In genomic region chr13:98998831-98999634, GRCh38 we compare ENCODE assay signal across 8 cellular contexts. TPM values are rescaled to one million over a fixed set of nuclear protein-coding genes. Genes with fewer than 3 reads are reported as not detected.
DNase-seq lines count a peak whose midpoint lies in the region; ATAC-seq and TF ChIP-seq lines count a peak whose summit lies in the region.

No MANE protein-coding gene starts in this region.

- peaks cover 0 to 13% of the 10 kb centered on the region in 2 experiments; a peak in 2 of 4 replicates for H3K79me1 ChIP-seq in IMR-90 (ENCODE audit: low read depth in 1 of 2, low read length in 2 of 2)

- intact Hi-C loops in IMR-90 (cut with micrococcal nuclease) = no loop called here
- intact Hi-C loops in colonic mucosa (cut with DNase I) = no loop called here

- H3K27me3 ChIP-seq in DND-41 (ENCODE audit: insufficient read depth, low read length, poor library complexity) (no peaks in the 10 kb centered on the region), IMR-90 (ENCODE audit: control insufficient read depth, insufficient read depth, low read length) (peaks cover 9% of the 10 kb centered on the region; the same call in 1 of the 2 replicates), colonic mucosa (no peaks in the 10 kb centered on the region)

- H3K4me3 ChIP-seq in DND-41 (ENCODE audit: low read depth in 1 of 2, low read length in 2 of 2) = no peak overlapping the region
- no peak overlapping the region for H3K4me3 ChIP-seq in IMR-90 (ENCODE audit: insufficient read depth, low read depth, low read length)
- H3K4me3 ChIP-seq in colonic mucosa = no peak overlapping the region

- TF ChIP-seq RAD21 in IMR-90 (IDR thresholded peaks at IDR 0.05; ENCODE audit: low read length) = no peak

- no peaks in the 10 kb centered on the region for H3K9me3 ChIP-seq in DND-41 (ENCODE audit: insufficient read depth, low read length, severe bottlenecking)
- H3K9me3 ChIP-seq in IMR-90 (ENCODE audit: control insufficient read depth, insufficient read depth, low read length) = no peaks in the 10 kb centered on the region
- H3K9me3 ChIP-seq in colonic mucosa = no peaks in the 10 kb centered on the region

- no peaks in the 10 kb centered on the region for H3K27me3 Mint-ChIP-seq in activated naive CD8-positive, alpha-beta T cell treated with anti-CD3 and anti-CD28 coated beads, Interleukin-2, amount 10 ng/mL, durations not matched to agents 7 days and 5 days
- H3K27me3 Mint-ChIP-seq in naive thymus-derived CD8-positive, alpha-beta T cell = no peaks in the 10 kb centered on the region

- dilution Hi-C loops in IMR-90 (cut with HindIII; ENCODE audit: low sequenced_read_pairs, unreplicated experiment) = no loop called here

- peak overlapping the region; percentile 63; the same call in 1 of the 2 replicates for H3K23ac ChIP-seq in IMR-90 (ENCODE audit: low read depth, low read length)

- H3K36me3 Mint-ChIP-seq in activated naive CD8-positive, alpha-beta T cell treated with anti-CD3 and anti-CD28 coated beads, Interleukin-2, amount 10 ng/mL, durations not matched to agents 7 days and 5 days = peaks cover 10% of the 10 kb centered on the region
- H3K36me3 Mint-ChIP-seq in naive thymus-derived CD8-positive, alpha-beta T cell = peaks cover 0 to 4% (median 0%) of the 10 kb centered on the region in 3 donors

- H3K4ac ChIP-seq in IMR-90 (ENCODE audit: low read depth, low read length) = no peak overlapping the region

- H3K36me3 ChIP-seq in DND-41 (ENCODE audit: insufficient read depth, low read length) = no peaks in the 10 kb centered on the region
- H3K36me3 ChIP-seq in IMR-90 (ENCODE audit: control insufficient read depth, insufficient read depth, low read length) = no peaks in the 10 kb centered on the region
- H3K36me3 ChIP-seq in colonic mucosa = no peaks in the 10 kb centered on the region

- no CpG with 5 or more reads among the region's 8 CpGs for WGBS in IMR-90 (ENCODE audit: extremely low coverage in 2 of 2, insufficient read length in 1 of 2), 2 experiments

- H2AFZ ChIP-seq in DND-41 (ENCODE audit: low read depth, low read length) = no peak overlapping the region
- no peak overlapping the region for H2AFZ ChIP-seq in IMR-90 (replicated peaks; ENCODE audit: low read length, poor library complexity)

- POLR2A ChIA-PET in IMR-90 (lab: Charles Lee; ENCODE audit: unreplicated experiment) = no interaction called here
- POLR2A ChIA-PET in activated naive CD8-positive, alpha-beta T cell treated with anti-CD3 and anti-CD28 coated beads, Interleukin-2, amount 10 ng/mL, durations not matched to agents 7 days and 5 days (lab: Charles Lee) = interaction anchor here (0.5 to 0.6 kb wide), 3 partner anchors 11 to 88 kb away, joined by 3 to 5 read pairs (median 4); no protein-coding TSS in a partner anchor
- POLR2A ChIA-PET in naive thymus-derived CD8-positive, alpha-beta T cell (lab: Charles Lee) = interaction anchor here (0.8 to 1.0 kb wide), 2 partner anchors 18 to 206 kb away, joined by 3 to 6 read pairs; no protein-coding TSS in a partner anchor

- H3K4me1 ChIP-seq in DND-41 (ENCODE audit: insufficient read depth, low read length) (peaks cover 76% of the 10 kb centered on the region), IMR-90 (ENCODE audit: control insufficient read depth, insufficient read depth, low read length) (no peaks in the 10 kb centered on the region), colonic mucosa (peaks cover 3% of the 10 kb centered on the region)

- H3K56ac ChIP-seq in IMR-90 (ENCODE audit: extremely low read depth, insufficient read depth, low read length) = no peak overlapping the region

- H3K4me3 Mint-ChIP-seq in activated naive CD8-positive, alpha-beta T cell treated with anti-CD3 and anti-CD28 coated beads, Interleukin-2, amount 10 ng/mL, durations not matched to agents 7 days and 5 days = peak overlapping the region; percentile 48
- H3K4me3 Mint-ChIP-seq in naive thymus-derived CD8-positive, alpha-beta T cell = peak overlapping the region; percentile 42 to 84 (median 68)

- no peaks in the 10 kb centered on the region for H3K9me3 Mint-ChIP-seq in activated naive CD8-positive, alpha-beta T cell treated with anti-CD3 and anti-CD28 coated beads, Interleukin-2, amount 10 ng/mL, durations not matched to agents 7 days and 5 days
- no peaks in the 10 kb centered on the region for H3K9me3 Mint-ChIP-seq in naive thymus-derived CD8-positive, alpha-beta T cell

- H2AK5ac ChIP-seq in IMR-90 (ENCODE audit: low read depth, low read length) = no peak overlapping the region

- H3K4me1 Mint-ChIP-seq in activated naive CD8-positive, alpha-beta T cell treated with anti-CD3 and anti-CD28 coated beads, Interleukin-2, amount 10 ng/mL, durations not matched to agents 7 days and 5 days = peaks cover 68% of the 10 kb centered on the region
- peaks cover 55 to 98% (median 94%) of the 10 kb centered on the region in 4 donors for H3K4me1 Mint-ChIP-seq in naive thymus-derived CD8-positive, alpha-beta T cell

- H4K5ac ChIP-seq in IMR-90 (ENCODE audit: low read depth, low read length) = no peak overlapping the region

- ATAC-seq in DND-41 (ENCODE audit: insufficient read depth, low read depth) (peak; percentile 72), IMR-90 (ENCODE audit: low read depth) (no peak)
- peak; percentile 71 for ATAC-seq in activated naive CD8-positive, alpha-beta T cell treated with anti-CD3 and anti-CD28 coated beads, Interleukin-2, amount 10 ng/mL, durations not matched to agents 7 days and 5 days (ENCODE audit: low read depth)
- ATAC-seq in naive thymus-derived CD8-positive, alpha-beta T cell = peak; percentile 73 to 76

- BruUV-seq in IMR-90 (replicated peaks; lab: Mats Ljungman, UMichigan) = no TSS peak

- H3K4me2 ChIP-seq in DND-41 (ENCODE audit: insufficient read depth, low read length) (peak overlapping the region; percentile 9; the same call in 1 of the 2 replicates), IMR-90 (ENCODE audit: low read depth, low read length) (no peak overlapping the region)

- CTCF ChIA-PET in IMR-90 (lab: Yijun Ruan, JAX) = no interaction called here

- no peak overlapping the region for H4K8ac ChIP-seq in IMR-90 (ENCODE audit: low read depth in 2 of 2, low read length in 2 of 2)

- DNase-seq in DND-41 = peak; percentile 53
- DNase-seq in IMR-90 = no peak
- no peak for DNase-seq in activated naive CD8-positive, alpha-beta T cell treated with anti-CD3 and anti-CD28 coated beads, Interleukin-2, amount 10 ng/mL, durations not matched to agents 7 days and 5 days
- DNase-seq in naive thymus-derived CD8-positive, alpha-beta T cell = peak in 7 of 10 donors; percentile 14 to 73 (median 29)
- no peak for DNase-seq in colonic mucosa
- DNase-seq in cortex of kidney (lab: John Stamatoyannopoulos, UW) = no peak
- DNase-seq in Ammon's horn (ENCODE audit: low spot score) = no peak
- DNase-seq in SK-N-DZ (ENCODE audit: low spot score) = no peak

- no peak overlapping the region for H2BK15ac ChIP-seq in IMR-90 (ENCODE audit: low read depth, low read length)

- H2AK9ac ChIP-seq in IMR-90 (replicated peaks; ENCODE audit: low read depth, low read length, poor library complexity) = no peak overlapping the region

- H3K18ac ChIP-seq in IMR-90 (ENCODE audit: low read depth, low read length) = no peak overlapping the region

- no peak overlapping the region for H2BK20ac ChIP-seq in IMR-90 (ENCODE audit: low read depth, low read length)

- no peak overlapping the region for H2BK5ac ChIP-seq in IMR-90 (ENCODE audit: low read depth, low read length, poor library complexity, severe bottlenecking)

- peak overlapping the region; percentile 49 for H3K27ac Mint-ChIP-seq in activated naive CD8-positive, alpha-beta T cell treated with anti-CD3 and anti-CD28 coated beads, Interleukin-2, amount 10 ng/mL, durations not matched to agents 7 days and 5 days
- H3K27ac Mint-ChIP-seq in naive thymus-derived CD8-positive, alpha-beta T cell = peak overlapping the region; percentile 88 to 99 (median 92)

- no peak overlapping the region for H2BK120ac ChIP-seq in IMR-90 (ENCODE audit: low read depth, low read length)

- H3K9me1 ChIP-seq in IMR-90 (ENCODE audit: insufficient read depth, low read length) = peaks cover 12% of the 10 kb centered on the region; the same call in 1 of the 2 replicates

- no peak overlapping the region; the same call in 1 of the 2 replicates for H3K14ac ChIP-seq in IMR-90 (replicated peaks; ENCODE audit: low read depth, low read length)

- H3K79me2 ChIP-seq in DND-41 (ENCODE audit: insufficient read depth, low read length) = no peaks in the 10 kb centered on the region

- TF ChIP-seq CTCF in DND-41 (IDR thresholded peaks at IDR 0.05; ENCODE audit: borderline replicate concordance, extremely low read depth, low read length, poor library complexity, severe bottlenecking) (no peak), IMR-90 (conservative IDR thresholded peaks at IDR 0.05; ENCODE audit: low read depth, low read length) (no peak), colonic mucosa (IDR thresholded peaks at IDR 0.05) (no peak)

- no peak overlapping the region for H4K91ac ChIP-seq in IMR-90 (ENCODE audit: insufficient read depth, low read depth, low read length)

- in situ Hi-C loops in IMR-90 (cut with MboI; ENCODE audit: low sequenced_read_pairs) = no loop called here

- TF ChIP-seq POLR2A in IMR-90 (IDR thresholded peaks at IDR 0.05; ENCODE audit: low read depth, low read length) = no peak

- H3K9ac ChIP-seq in DND-41 (ENCODE audit: low read depth, low read length) (no peak overlapping the region), IMR-90 (ENCODE audit: low read depth, low read length) (no peak overlapping the region), colonic mucosa (ENCODE audit: low read depth in 2 of 2, low read length in 2 of 2) (no peak overlapping the region)

- no peaks in the 10 kb centered on the region for H4K20me1 ChIP-seq in DND-41 (ENCODE audit: insufficient read depth, low read length)
- no peaks in the 10 kb centered on the region for H4K20me1 ChIP-seq in IMR-90 (ENCODE audit: insufficient read depth, low read length)

- H3K27ac ChIP-seq in DND-41 (ENCODE audit: low read length) = peak overlapping the region; percentile 51
- H3K27ac ChIP-seq in IMR-90 (ENCODE audit: insufficient read depth, low read length) = no peak overlapping the region
- H3K27ac ChIP-seq in colonic mucosa = no peak overlapping the region

TF ChIP-seq in IMR-90, 13 proteins besides CTCF, POLR2A, EP300 and RAD21 (continues in another document):
- TF ChIP-seq MAZ (IDR thresholded peaks at IDR 0.05; ENCODE audit: borderline replicate concordance, low read depth, low read length) (no peak), SMC3 (IDR thresholded peaks at IDR 0.05; ENCODE audit: low read depth, low read length) (no peak)

RNA-seq across cellular contexts. Expression of gene DOCK9, which starts 21.2 kb away (rescaled TPM):
- total RNA-seq in IMR-90 (2012; rRNA removed) (7.2 and 9.7 TPM in 2 replicates), colonic mucosa (10 to 100 TPM; 42.3 to 52.4 TPM)
- polyA plus RNA-seq in IMR-90 (2012; rRNA removed) = 4.8 and 6.4 TPM in 2 replicates
- 2.7 and 3.8 TPM in 2 replicates for polyA plus RNA-seq in IMR-90 (2012; cell fraction: cytosol; rRNA removed)
- polyA plus RNA-seq in IMR-90 (2012; cell fraction: nucleus; rRNA removed; ENCODE audit: low replicate concordance) = 5.8 and 10.6 TPM in 2 replicates
- total RNA-seq in activated naive CD8-positive, alpha-beta T cell treated with anti-CD3 and anti-CD28 coated beads, Interleukin-2, amount 10 ng/mL, durations not matched to agents 7 days and 5 days = 100 to 1,000 TPM; 102 to 107 TPM
- total RNA-seq in naive thymus-derived CD8-positive, alpha-beta T cell = 100 to 1,000 TPM; 201 to 211 TPM
- 10 to 100 TPM in 2 of 3 donors, 1 to 10 TPM in 1; 6.6 to 36.8 (median 21.0) TPM for polyA plus RNA-seq in naive thymus-derived CD8-positive, alpha-beta T cell
- polyA plus RNA-seq in SK-N-DZ (2014; cell fraction: cytosol; rRNA removed) = 1.9 and 2.7 TPM in 2 replicates
- polyA plus RNA-seq in SK-N-DZ (2014; cell fraction: nucleus; rRNA removed) = 1.2 and 3.3 TPM in 2 replicates

Comparison
In these comparisons a context has a peak if more than half of its experiments do, and no peak if none do; other contexts are left out.
1. DNase-seq: peak in DND-41 (single experiment) and naive thymus-derived CD8-positive, alpha-beta T cell (7 of 10); none in IMR-90 (single experiment), activated naive CD8-positive, alpha-beta T cell treated with anti-CD3 and anti-CD28 coated beads, Interleukin-2, amount 10 ng/mL, durations not matched to agents 7 days and 5 days (single experiment), colonic mucosa (single experiment), cortex of kidney (single experiment), Ammon's horn (single experiment) and SK-N-DZ (single experiment).